ENCODE assay signal across 21 cellular contexts in the genomic region with DNA sequence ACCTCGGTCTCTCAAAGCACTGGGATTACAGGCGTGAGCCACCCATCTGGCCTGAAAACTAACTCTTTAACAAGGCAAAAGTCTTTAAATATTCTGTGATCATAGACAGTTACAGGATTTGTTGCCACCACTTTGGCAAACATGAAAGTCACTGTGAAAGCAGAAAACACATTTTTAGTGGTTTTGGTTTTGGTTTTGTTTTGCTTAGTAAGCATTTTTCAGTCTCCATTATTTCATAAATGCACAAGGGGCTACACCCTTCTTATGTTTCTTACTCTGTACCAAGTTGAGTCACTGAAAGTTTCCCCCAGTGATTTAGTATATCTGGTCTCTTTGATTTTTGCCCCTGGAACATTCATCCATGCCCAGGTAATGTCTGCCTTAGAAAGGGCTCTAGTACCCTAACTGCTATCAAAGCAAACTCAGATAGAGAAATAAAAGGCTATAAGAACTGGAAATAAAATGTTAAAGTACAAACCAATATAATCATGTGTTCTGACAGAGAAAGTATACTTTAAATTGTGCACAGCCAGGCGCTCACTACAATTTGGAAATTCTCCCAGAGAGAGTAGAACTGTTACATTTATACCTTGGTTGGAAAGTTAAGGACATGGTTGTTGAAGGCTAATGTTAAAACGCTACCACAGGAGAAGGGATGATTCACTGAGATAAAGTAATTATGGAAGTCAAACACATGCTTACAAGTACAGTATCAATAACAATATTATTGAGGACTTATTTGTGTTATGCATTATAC.
DNase-seq lines count a peak whose midpoint lies in the region; ATAC-seq, FAIRE-seq and TF ChIP-seq lines count a peak whose summit lies in the region.
"Had no signal": no experiment of that assay in that cellular context is flagged by ENCODE, and none has a peak within 500 bp of the region (broad histone marks: within the 10 kb centered on the region; RNA-seq: fewer than 3 reads in every experiment).

No MANE protein-coding gene starts in this region.

- H3K4me1 ChIP-seq in astrocyte (ENCODE audit: insufficient read depth, low read length) = no peaks in the 10 kb centered on the region
- H3K4me1 ChIP-seq in hepatocyte (ENCODE audit: insufficient read depth) = peaks cover 5% of the 10 kb centered on the region
- H3K4me1 ChIP-seq in heart left ventricle = peaks cover 0 to 13% (median 0%) of the 10 kb centered on the region in 12 donors
- H3K4me1 ChIP-seq: foreskin keratinocyte had no signal

- H3K4me3 Mint-ChIP-seq in activated T-cell treated with anti-CD3 and anti-CD28 coated beads, Interleukin-2, amount 50 U/mL, for 72 hours = no peak overlapping the region
- no peak overlapping the region for H3K4me3 Mint-ChIP-seq in activated T-cell treated with anti-CD3 and anti-CD28 coated beads, Interleukin-2, amount 50 U/mL, for 24 hours
- H3K4me3 Mint-ChIP-seq in astrocyte (ENCODE audit: unreplicated experiment) = no peak overlapping the region
- no peak overlapping the region for H3K4me3 Mint-ChIP-seq in stimulated activated effector memory CD8-positive, alpha-beta T cell treated with anti-CD3 and anti-CD28 coated beads, Interleukin-12 subunit alpha, Interleukin-12 subunit beta, amount 100 ng/mL, for 72 hours
- H3K4me3 Mint-ChIP-seq: activated CD4-positive, alpha-beta T cell treated with anti-CD3 and anti-CD28 coated beads, Interleukin-2, amount 10 ng/mL, durations not matched to agents 24 days and 14 days; neural crest cell had no signal

- no peak for TF ChIP-seq CTCF in astrocyte (IDR thresholded peaks at IDR 0.05; ENCODE audit: insufficient read depth, low read depth, low read length)
- TF ChIP-seq CTCF in hepatocyte (IDR thresholded peaks at IDR 0.05; ENCODE audit: poor library complexity) = no peak
- TF ChIP-seq CTCF in heart left ventricle (IDR thresholded peaks at IDR 0.05) = no peak

- FAIRE-seq in astrocyte (lab: Jason Lieb, UNC) = no peak
- FAIRE-seq: A204.1 had no signal

- H2AFZ ChIP-seq in astrocyte (ENCODE audit: low read depth, low read length) = no peak overlapping the region
- no peak overlapping the region for H2AFZ ChIP-seq in hepatocyte

- H3K9me2 ChIP-seq in hepatocyte (replicated peaks; ENCODE audit: insufficient read depth) = no peaks in the 10 kb centered on the region

- H3K27ac ChIP-seq in astrocyte (ENCODE audit: low read depth, low read length) (no peak overlapping the region), hepatocyte (no peak overlapping the region), heart left ventricle (no peak overlapping the region)
- H3K27ac ChIP-seq: foreskin keratinocyte had no signal

- WGBS in hepatocyte (ENCODE audit: low lambda C conversion rate, missing lambda C conversion rate) = 78% methylated on average over 4 of the region's 4 CpGs
- WGBS in heart left ventricle, 4 donors = 87 to 92% (median 89%) methylated on average over 4 of the region's 4 CpGs

- peak; percentile 67 to 75 for ATAC-seq in activated T-cell treated with anti-CD3 and anti-CD28 coated beads, Interleukin-2, amount 50 U/mL, for 72 hours (replicated peaks in 1 of 2)
- peak; percentile 58 for ATAC-seq in stimulated activated effector memory CD8-positive, alpha-beta T cell treated with anti-CD3 and anti-CD28 coated beads, Interleukin-12 subunit alpha, Interleukin-12 subunit beta, amount 100 ng/mL, for 72 hours
- ATAC-seq in HG02840 (IDR thresholded peaks at IDR 0.05; ENCODE audit: low FRiP score, unreplicated experiment) (no peak), GM18861 (IDR thresholded peaks at IDR 0.05; ENCODE audit: unreplicated experiment) (no peak), heart left ventricle (no peak)
- ATAC-seq: foreskin keratinocyte, left colon had no signal

- H3K27me3 Mint-ChIP-seq in activated T-cell treated with anti-CD3 and anti-CD28 coated beads, Interleukin-2, amount 50 U/mL, for 72 hours (ENCODE audit: low read depth) = no peaks in the 10 kb centered on the region
- no peaks in the 10 kb centered on the region for H3K27me3 Mint-ChIP-seq in activated T-cell treated with anti-CD3 and anti-CD28 coated beads, Interleukin-2, amount 50 U/mL, for 24 hours
- no peaks in the 10 kb centered on the region for H3K27me3 Mint-ChIP-seq in astrocyte (ENCODE audit: low read depth, unreplicated experiment)
- H3K27me3 Mint-ChIP-seq: activated CD4-positive, alpha-beta T cell treated with anti-CD3 and anti-CD28 coated beads, Interleukin-2, amount 10 ng/mL, durations not matched to agents 24 days and 14 days had no signal

- TF ChIP-seq POLR2A in heart left ventricle (IDR thresholded peaks at IDR 0.05) = no peak

- H4K20me1 ChIP-seq in astrocyte (ENCODE audit: insufficient read depth, low read length) = no peaks in the 10 kb centered on the region
- no peaks in the 10 kb centered on the region for H4K20me1 ChIP-seq in hepatocyte (ENCODE audit: insufficient read depth, poor library complexity, severe bottlenecking)

- no peak overlapping the region for H3K4me2 ChIP-seq in astrocyte (ENCODE audit: low read length)
- H3K4me2 ChIP-seq in hepatocyte = peak overlapping the region; percentile 53

- no peaks in the 10 kb centered on the region for H3K36me3 ChIP-seq in astrocyte (ENCODE audit: insufficient read depth, low read length)
- no peaks in the 10 kb centered on the region for H3K36me3 ChIP-seq in hepatocyte (replicated peaks; ENCODE audit: insufficient read depth, low read depth)
- H3K36me3 ChIP-seq in heart left ventricle = no peaks in the 10 kb centered on the region
- H3K36me3 ChIP-seq: MG63 had no signal

- H3K36me3 Mint-ChIP-seq in activated T-cell treated with anti-CD3 and anti-CD28 coated beads, Interleukin-2, amount 50 U/mL, for 72 hours (ENCODE audit: insufficient read depth in 2 of 2) = no peaks in the 10 kb centered on the region
- H3K36me3 Mint-ChIP-seq in activated T-cell treated with anti-CD3 and anti-CD28 coated beads, Interleukin-2, amount 50 U/mL, for 24 hours (ENCODE audit: low read depth) = no peaks in the 10 kb centered on the region
- peaks cover 3% of the 10 kb centered on the region for H3K36me3 Mint-ChIP-seq in astrocyte (ENCODE audit: low read depth, unreplicated experiment)
- no peaks in the 10 kb centered on the region for H3K36me3 Mint-ChIP-seq in stimulated activated effector memory CD8-positive, alpha-beta T cell treated with anti-CD3 and anti-CD28 coated beads, Interleukin-12 subunit alpha, Interleukin-12 subunit beta, amount 100 ng/mL, for 72 hours

- DNase-seq in activated T-cell treated with anti-CD3 and anti-CD28 coated beads, Interleukin-2, amount 50 U/mL, for 72 hours = no peak
- no peak for DNase-seq in activated T-cell treated with anti-CD3 and anti-CD28 coated beads, Interleukin-2, amount 50 U/mL, for 24 hours
- DNase-seq in astrocyte (ENCODE audit: low read depth) = peak; percentile 3
- no peak for DNase-seq in hepatocyte (ENCODE audit: low spot score)
- no peak for DNase-seq in stimulated activated effector memory CD8-positive, alpha-beta T cell treated with anti-CD3 and anti-CD28 coated beads, Interleukin-12 subunit alpha, Interleukin-12 subunit beta, amount 100 ng/mL, for 72 hours (ENCODE audit: low spot score in 2 of 2)
- no peak for DNase-seq in heart left ventricle
- DNase-seq: activated CD4-positive, alpha-beta T cell treated with anti-CD3 and anti-CD28 coated beads, Interleukin-2, amount 10 ng/mL, durations not matched to agents 24 days and 14 days; activated gamma-delta T cell treated with Interleukin-2 at 50 U/mL for 16 hours; COR-L47; dermis blood vessel endothelial cell; foreskin keratinocyte; left colon; MG63; NCI-H146; NCI-H526; SHP77; stimulated activated CD4-positive, alpha-beta T cell treated with anti-CD3 and anti-CD28 coated beads, Interleukin-12 subunit alpha, Interleukin-12 subunit beta, amount 100 ng/mL, for 4 hours had no signal

- intact Hi-C loops in heart left ventricle (cut with DNase I) = no loop called here

- H3K27ac Mint-ChIP-seq in activated T-cell treated with anti-CD3 and anti-CD28 coated beads, Interleukin-2, amount 50 U/mL, for 72 hours = no peak overlapping the region
- H3K27ac Mint-ChIP-seq in activated T-cell treated with anti-CD3 and anti-CD28 coated beads, Interleukin-2, amount 50 U/mL, for 24 hours = no peak overlapping the region
- peak overlapping the region; percentile 68 for H3K27ac Mint-ChIP-seq in astrocyte (ENCODE audit: unreplicated experiment)
- no peak overlapping the region for H3K27ac Mint-ChIP-seq in stimulated activated effector memory CD8-positive, alpha-beta T cell treated with anti-CD3 and anti-CD28 coated beads, Interleukin-12 subunit alpha, Interleukin-12 subunit beta, amount 100 ng/mL, for 72 hours
- H3K27ac Mint-ChIP-seq: activated CD4-positive, alpha-beta T cell treated with anti-CD3 and anti-CD28 coated beads, Interleukin-2, amount 10 ng/mL, durations not matched to agents 24 days and 14 days had no signal

- no peak overlapping the region for H3K9ac ChIP-seq in astrocyte (ENCODE audit: low read length)

- H3K4me1 Mint-ChIP-seq in activated T-cell treated with anti-CD3 and anti-CD28 coated beads, Interleukin-2, amount 50 U/mL, for 72 hours (ENCODE audit: low read depth) = peaks cover 6% of the 10 kb centered on the region
- no peaks in the 10 kb centered on the region for H3K4me1 Mint-ChIP-seq in activated T-cell treated with anti-CD3 and anti-CD28 coated beads, Interleukin-2, amount 50 U/mL, for 24 hours (ENCODE audit: low read depth)
- H3K4me1 Mint-ChIP-seq in astrocyte (ENCODE audit: low read depth, unreplicated experiment) = peaks cover 42% of the 10 kb centered on the region
- H3K4me1 Mint-ChIP-seq in stimulated activated effector memory CD8-positive, alpha-beta T cell treated with anti-CD3 and anti-CD28 coated beads, Interleukin-12 subunit alpha, Interleukin-12 subunit beta, amount 100 ng/mL, for 72 hours = no peaks in the 10 kb centered on the region
- H3K4me1 Mint-ChIP-seq: activated CD4-positive, alpha-beta T cell treated with anti-CD3 and anti-CD28 coated beads, Interleukin-2, amount 10 ng/mL, durations not matched to agents 24 days and 14 days had no signal

- H3K4me3 ChIP-seq in astrocyte (ENCODE audit: insufficient read depth, low read depth, low read length) = no peak overlapping the region
- no peak overlapping the region for H3K4me3 ChIP-seq in hepatocyte
- H3K4me3 ChIP-seq in heart left ventricle = no peak overlapping the region
- H3K4me3 ChIP-seq: MG63 had no signal

- H3K27me3 ChIP-seq in astrocyte (ENCODE audit: insufficient read depth, low read length) (no peaks in the 10 kb centered on the region), hepatocyte (no peaks in the 10 kb centered on the region), heart left ventricle (no peaks in the 10 kb centered on the region)
- H3K27me3 ChIP-seq: foreskin keratinocyte, MG63 had no signal

- H3K79me2 ChIP-seq in astrocyte (ENCODE audit: insufficient read depth, low read length) (no peaks in the 10 kb centered on the region), hepatocyte (no peaks in the 10 kb centered on the region)

- H3K9me3 ChIP-seq in astrocyte (ENCODE audit: insufficient read depth, low read depth, low read length) = no peaks in the 10 kb centered on the region
- H3K9me3 ChIP-seq in hepatocyte (ENCODE audit: low read depth) = no peaks in the 10 kb centered on the region
- H3K9me3 ChIP-seq in heart left ventricle = peaks cover 0 to 3% (median 0%) of the 10 kb centered on the region in 12 donors
- H3K9me3 ChIP-seq: MG63 had no signal

- H3K9me3 Mint-ChIP-seq in activated T-cell treated with anti-CD3 and anti-CD28 coated beads, Interleukin-2, amount 50 U/mL, for 72 hours = peaks cover 8 to 10% of the 10 kb centered on the region in 2 donors
- H3K9me3 Mint-ChIP-seq in activated T-cell treated with anti-CD3 and anti-CD28 coated beads, Interleukin-2, amount 50 U/mL, for 24 hours = no peaks in the 10 kb centered on the region
- no peaks in the 10 kb centered on the region for H3K9me3 Mint-ChIP-seq in astrocyte (ENCODE audit: unreplicated experiment)
- peaks cover 6% of the 10 kb centered on the region for H3K9me3 Mint-ChIP-seq in stimulated activated effector memory CD8-positive, alpha-beta T cell treated with anti-CD3 and anti-CD28 coated beads, Interleukin-12 subunit alpha, Interleukin-12 subunit beta, amount 100 ng/mL, for 72 hours
- H3K9me3 Mint-ChIP-seq: activated CD4-positive, alpha-beta T cell treated with anti-CD3 and anti-CD28 coated beads, Interleukin-2, amount 10 ng/mL, durations not matched to agents 24 days and 14 days had no signal

Comparison
In these comparisons a context has a peak if more than half of its experiments do, and no peak if none do; other contexts are left out.
1. ATAC-seq: peak in activated T-cell treated with anti-CD3 and anti-CD28 coated beads, Interleukin-2, amount 50 U/mL, for 72 hours (2 of 2) and stimulated activated effector memory CD8-positive, alpha-beta T cell treated with anti-CD3 and anti-CD28 coated beads, Interleukin-12 subunit alpha, Interleukin-12 subunit beta, amount 100 ng/mL, for 72 hours (single experiment); none in HG02840 (single experiment), GM18861 (single experiment) and heart left ventricle (0 of 4).